ENCODE assay signal across 8 cellular contexts in the genomic region with DNA sequence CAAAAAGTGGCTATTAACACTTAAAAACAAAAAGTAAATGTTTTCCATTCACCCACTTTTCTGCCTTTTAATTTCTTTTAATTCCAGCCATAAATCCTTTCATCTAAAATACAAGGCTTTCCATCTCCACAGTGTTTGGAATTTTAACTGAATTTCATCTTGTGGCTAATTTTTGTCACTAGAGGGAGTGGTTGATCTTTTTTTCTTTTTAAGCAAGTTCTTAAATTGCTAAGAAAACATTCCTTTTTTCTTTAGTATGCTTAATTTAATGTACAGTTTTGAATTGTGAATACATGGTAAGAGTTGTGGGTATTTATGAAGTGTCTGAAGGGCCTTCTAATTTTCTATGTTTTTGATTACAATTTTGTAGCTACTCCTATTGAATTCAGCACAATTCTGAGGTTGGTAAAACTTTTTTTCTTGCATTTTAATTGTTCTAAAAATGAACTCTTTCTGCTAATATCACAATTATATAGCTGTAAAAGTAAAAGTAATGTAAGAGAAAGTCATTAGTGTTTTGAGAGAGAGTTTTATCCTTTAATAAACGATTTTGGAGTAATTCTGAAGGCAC. TPM values are rescaled to one million over a fixed set of nuclear protein-coding genes. Genes with fewer than 3 reads are reported as not detected.
DNase-seq lines count a peak whose midpoint lies in the region; TF ChIP-seq lines count a peak whose summit lies in the region.
"Had no signal": no experiment of that assay in that cellular context is flagged by ENCODE, and none has a peak within 500 bp of the region (broad histone marks: within the 10 kb centered on the region; RNA-seq: fewer than 3 reads in every experiment).

No MANE protein-coding gene starts in this region.

- no peaks in the 10 kb centered on the region for H3K27me3 Mint-ChIP-seq in endothelial cell (ENCODE audit: unreplicated experiment)

- no peak overlapping the region for H3K27ac Mint-ChIP-seq in endothelial cell (ENCODE audit: unreplicated experiment)
- H3K27ac Mint-ChIP-seq: activated naive CD8-positive, alpha-beta T cell treated with anti-CD3 and anti-CD28 coated beads, Interleukin-2, amount 10 ng/mL, durations not matched to agents 7 days and 5 days had no signal

- TF ChIP-seq CTCF in GM12864 (IDR thresholded peaks at IDR 0.05; ENCODE audit: low read depth, low read length, missing control alignments): peak; percentile 9
- TF ChIP-seq CTCF in endothelial cell (IDR thresholded peaks at IDR 0.05; ENCODE audit: unreplicated experiment): peak; percentile 74

- peaks cover 21% of the 10 kb centered on the region for H3K4me1 Mint-ChIP-seq in endothelial cell (ENCODE audit: unreplicated experiment)

- DNase-seq in GM12864 (ENCODE audit: low read depth): no peak
- DNase-seq in NCI-H2227 (lab: John Stamatoyannopoulos, UW; ENCODE audit: unreplicated experiment): peak; percentile 14
- DNase-seq in endothelial cell (ENCODE audit: low spot score): no peak
- DNase-seq in renal cortical epithelial cell (ENCODE audit: low read depth): peak; percentile 63
- DNase-seq in GM19240 (ENCODE audit: insufficient read length, low spot score): no peak
- DNase-seq in activated effector memory CD4-positive, alpha-beta T cell treated with Interleukin-2 at 50 U/mL for 16 hours: no peak
- DNase-seq in hepatic stellate cell (ENCODE audit: low spot score): no peak
- DNase-seq: activated naive CD8-positive, alpha-beta T cell treated with anti-CD3 and anti-CD28 coated beads, Interleukin-2, amount 10 ng/mL, durations not matched to agents 7 days and 5 days had no signal

- H3K4me3 Mint-ChIP-seq in endothelial cell (ENCODE audit: unreplicated experiment): no peak overlapping the region
- H3K4me3 Mint-ChIP-seq: activated naive CD8-positive, alpha-beta T cell treated with anti-CD3 and anti-CD28 coated beads, Interleukin-2, amount 10 ng/mL, durations not matched to agents 7 days and 5 days had no signal

- H3K4me3 ChIP-seq in GM12864 (ENCODE audit: low read depth, low read length): no peak overlapping the region

- H3K9me3 Mint-ChIP-seq in endothelial cell (ENCODE audit: unreplicated experiment): no peaks in the 10 kb centered on the region
- H3K9me3 Mint-ChIP-seq: activated naive CD8-positive, alpha-beta T cell treated with anti-CD3 and anti-CD28 coated beads, Interleukin-2, amount 10 ng/mL, durations not matched to agents 7 days and 5 days had no signal

- no peaks in the 10 kb centered on the region for H3K36me3 Mint-ChIP-seq in endothelial cell (ENCODE audit: low read depth, unreplicated experiment)
- H3K36me3 Mint-ChIP-seq: activated naive CD8-positive, alpha-beta T cell treated with anti-CD3 and anti-CD28 coated beads, Interleukin-2, amount 10 ng/mL, durations not matched to agents 7 days and 5 days had no signal

RNA-seq across cellular contexts. Expression of gene ANK3, which starts 54.9 kb away (rescaled TPM):
- 12.6 TPM for total RNA-seq in endothelial cell (ENCODE audit: unreplicated experiment)
- 18.8 and 68.6 TPM in 2 replicates for total RNA-seq in renal cortical epithelial cell

Comparison
In these comparisons a context has a peak if more than half of its experiments do, and no peak if none do; other contexts are left out.
1. DNase-seq: peak in NCI-H2227 (single experiment) and renal cortical epithelial cell (single experiment); none in GM12864 (single experiment), endothelial cell (single experiment), GM19240 (single experiment), activated effector memory CD4-positive, alpha-beta T cell treated with Interleukin-2 at 50 U/mL for 16 hours (single experiment) and hepatic stellate cell (single experiment).